Comparison of ENCODE assay signal across 18 cellular contexts in genomic region chr19:41447732-41448332, GRCh38. TPM values are rescaled to one million over a fixed set of nuclear protein-coding genes. Genes with fewer than 3 reads are reported as not detected.
DNase-seq lines count a peak whose midpoint lies in the region; ATAC-seq and TF ChIP-seq lines count a peak whose summit lies in the region.
"Had no signal": no experiment of that assay in that cellular context is flagged by ENCODE, and none has a peak within 500 bp of the region (broad histone marks: within the 10 kb centered on the region; RNA-seq: fewer than 3 reads in every experiment).

No MANE protein-coding gene starts in this region.

- ATAC-seq in heart right ventricle (peak in 6 of 8 donors; percentile 31 to 70 (median 45)), Right ventricle myocardium superior (ENCODE audit: poor library complexity) (no peak), HG03135 (IDR thresholded peaks at IDR 0.05; ENCODE audit: unreplicated experiment) (no peak)

- H3K9me3 ChIP-seq in heart right ventricle, result no peaks in the 10 kb centered on the region
- no peaks in the 10 kb centered on the region for H3K9me3 ChIP-seq in OCI-LY7 (ENCODE audit: low read length)
- H3K9me3 ChIP-seq in esophagus muscularis mucosa, result no peaks in the 10 kb centered on the region
- H3K9me3 ChIP-seq: Peyer's patch had no signal

- 51 to 55% methylated on average over 12 of the region's 12 CpGs for WGBS in heart right ventricle, 2 donors
- 52% methylated on average over 12 of the region's 12 CpGs for WGBS in esophagus muscularis mucosa

- TF ChIP-seq EP300 in esophagus muscularis mucosa (IDR thresholded peaks at IDR 0.05), result no peak

- TF ChIP-seq CTCF in heart right ventricle (IDR thresholded peaks at IDR 0.05) (peak in 5 of 9 donors; percentile 19 to 52 (median 38)), OCI-LY7 (conservative IDR thresholded peaks at IDR 0.05; ENCODE audit: low read length) (peak; percentile 56), esophagus muscularis mucosa (IDR thresholded peaks at IDR 0.05) (no peak)

- POLR2A ChIA-PET in OCI-LY7 (lab: Charles Lee), result interaction anchor here (0.5 to 0.6 kb wide), 2 partner anchors 14 to 87 kb away, joined by 4 read pairs; no protein-coding TSS in a partner anchor

- DNase-seq in heart right ventricle (no peak), Right ventricle myocardium superior (no peak), OCI-LY7 (ENCODE audit: low spot score) (no peak), esophagus muscularis mucosa (ENCODE audit: extremely low spot score) (no peak), NCI-H2171 (lab: John Stamatoyannopoulos, UW) (no peak), GDM1 (lab: John Stamatoyannopoulos, UW) (no peak)
- DNase-seq in effector CD4-positive, alpha-beta T cell, result no peak
- DNase-seq: activated B cell treated with CpG ODN at 0.5 μM for 24 hours, activated gamma-delta T cell treated with Interleukin-2 at 50 U/mL for 16 hours, COR-L47, HCEC 1CT, kidney, MG63, NCI-H2081, NCI-H69 had no signal

- peaks cover 0 to 36% (median 11%) of the 10 kb centered on the region in 9 donors for H3K4me1 ChIP-seq in heart right ventricle
- peaks cover 27% of the 10 kb centered on the region for H3K4me1 ChIP-seq in OCI-LY7 (ENCODE audit: insufficient read depth, low read length, poor library complexity, severe bottlenecking)
- H3K4me1 ChIP-seq in esophagus muscularis mucosa, result peaks cover 12 to 15% (median 13%) of the 10 kb centered on the region in 4 donors

- no peak overlapping the region for H3K4me2 ChIP-seq in OCI-LY7 (ENCODE audit: low read length)

- H3K4me3 ChIP-seq in heart right ventricle, result peak overlapping the region in 9 of 10 donors; percentile 30 to 59 (median 48)
- H3K4me3 ChIP-seq in OCI-LY7 (ENCODE audit: low read depth, low read length, poor library complexity, severe bottlenecking), result no peak overlapping the region
- peak overlapping the region; percentile 18 to 41 (median 25) for H3K4me3 ChIP-seq in esophagus muscularis mucosa
- H3K4me3 ChIP-seq: MG63, Peyer's patch had no signal

- no peaks in the 10 kb centered on the region for H4K20me1 ChIP-seq in OCI-LY7 (ENCODE audit: insufficient read depth, low read length)

- peak overlapping the region in 9 of 10 donors; percentile 40 to 85 (median 74) for H3K27ac ChIP-seq in heart right ventricle
- no peak overlapping the region for H3K27ac ChIP-seq in OCI-LY7 (ENCODE audit: low read depth, low read length, poor library complexity, severe bottlenecking)
- H3K27ac ChIP-seq in esophagus muscularis mucosa (replicated peaks in 1 of 4), result peak overlapping the region in 1 of 4 donors; percentile 31
- H3K27ac ChIP-seq: Peyer's patch had no signal

- no peaks in the 10 kb centered on the region for H3K9me2 ChIP-seq in OCI-LY7 (ENCODE audit: insufficient read depth, low read length)

- no peak overlapping the region for H2AFZ ChIP-seq in OCI-LY7 (ENCODE audit: low read length)

- CTCF ChIA-PET in OCI-LY7 (lab: Charles Lee; ENCODE audit: unreplicated experiment), result interaction anchor here (1.9 kb wide), 1 partner anchor 9 kb away, joined by 4 read pairs; the partner anchor contains the start of gene DMAC2

- TF ChIP-seq POLR2A in esophagus muscularis mucosa (IDR thresholded peaks at IDR 0.05; ENCODE audit: low read depth), result no peak

- peaks cover 0 to 16% (median 4%) of the 10 kb centered on the region in 7 donors for H3K27me3 ChIP-seq in heart right ventricle
- peaks cover 0 to 50% (median under 1%) of the 10 kb centered on the region in 4 donors for H3K27me3 ChIP-seq in esophagus muscularis mucosa
- H3K27me3 ChIP-seq: Peyer's patch had no signal

- no peaks in the 10 kb centered on the region for H3K79me2 ChIP-seq in OCI-LY7 (ENCODE audit: insufficient read depth, low read depth, low read length)

- BruUV-seq in OCI-LY7 (replicated peaks; lab: Mats Ljungman, UMichigan), result no TSS peak

- H3K36me3 ChIP-seq in heart right ventricle, result no peaks in the 10 kb centered on the region
- no peaks in the 10 kb centered on the region for H3K36me3 ChIP-seq in OCI-LY7 (ENCODE audit: insufficient read depth, low read length)
- no peaks in the 10 kb centered on the region for H3K36me3 ChIP-seq in esophagus muscularis mucosa
- H3K36me3 ChIP-seq: MG63, Peyer's patch had no signal

- intact Hi-C loops in heart right ventricle (cut with DNase I) (loop anchor here in 8 of 10 donors (2.0 to 5.0 kb wide), 8 partner anchors 34 to 124 kb away; no protein-coding TSS in a partner anchor), Right ventricle myocardium superior (cut with DNase I) (no loop called here), OCI-LY7 (cut with micrococcal nuclease; ENCODE audit: unreplicated experiment) (loop anchor here (2.0 kb wide), 3 partner anchors 69 to 123 kb away; no protein-coding TSS in a partner anchor), esophagus muscularis mucosa (cut with DNase I) (no loop called here)

RNA-seq across cellular contexts. Expression of gene ERICH4, which starts 4.9 kb away (rescaled TPM):
- total RNA-seq in heart right ventricle, result under 1 TPM in 1 of 10 donors, not detected in 9; 0.37 TPM
- under 1 TPM in 1 of 2 donors, not detected in 1; 0.10 TPM for polyA plus RNA-seq in heart right ventricle
- total RNA-seq in Right ventricle myocardium superior, result not detected
- total RNA-seq in OCI-LY7 (2014; rRNA removed; shearing (Covaris generic)), result not detected in 2 replicates
- total RNA-seq in OCI-LY7 (2022), result not detected in 2 replicates
- not detected for total RNA-seq in esophagus muscularis mucosa
- total RNA-seq: activated B cell treated with CpG ODN at 0.5 μM for 24 hours, kidney, mesenteric fat pad had no signal

RNA-seq across cellular contexts. Expression of gene DMAC2, which starts 8.1 kb away (rescaled TPM):
- total RNA-seq in heart right ventricle (100 to 1,000 TPM in 5 of 10 donors, 10 to 100 TPM in 5; 80.8 to 139 (median 101) TPM), Right ventricle myocardium superior (113 TPM), OCI-LY7 (2022) (40.6 and 41.6 TPM in 2 replicates), esophagus muscularis mucosa (10 to 100 TPM; 41.9 to 70.6 (median 61.2) TPM)
- 100 to 1,000 TPM; 103 to 118 TPM for polyA plus RNA-seq in heart right ventricle
- total RNA-seq in OCI-LY7 (2014; rRNA removed; shearing (Covaris generic)), result 22.4 and 30.6 TPM in 2 replicates

RNA-seq across cellular contexts. Expression of gene B3GNT8, which starts 20.7 kb away (rescaled TPM):
- total RNA-seq in heart right ventricle (10 to 100 TPM in 2 of 10 donors, 1 to 10 TPM in 8; 6.2 to 11.7 (median 8.8) TPM), Right ventricle myocardium superior (12.5 TPM), OCI-LY7 (2022) (0.40 TPM in 1 of 2 replicates, not detected in the other), esophagus muscularis mucosa (10 to 100 TPM in 1 of 4 donors, 1 to 10 TPM in 3; 1.2 to 12.0 (median 5.0) TPM)
- polyA plus RNA-seq in heart right ventricle, result 10 to 100 TPM in 1 of 2 donors, 1 to 10 TPM in 1; 3.3 to 13.3 TPM
- total RNA-seq in OCI-LY7 (2014; rRNA removed; shearing (Covaris generic)), result 0.47 TPM in 1 of 2 replicates, not detected in the other

RNA-seq across cellular contexts. Expression of gene BCKDHA, which starts 50.2 kb away (rescaled TPM):
- 10 to 100 TPM; 35.5 to 63.0 (median 42.5) TPM for total RNA-seq in heart right ventricle
- 10 to 100 TPM; 19.5 to 74.6 TPM for polyA plus RNA-seq in heart right ventricle
- 50.4 TPM for total RNA-seq in Right ventricle myocardium superior
- total RNA-seq in OCI-LY7 (2014; rRNA removed; shearing (Covaris generic)), result 34.6 and 66.4 TPM in 2 replicates
- 16.8 and 17.8 TPM in 2 replicates for total RNA-seq in OCI-LY7 (2022)
- 10 to 100 TPM; 40.7 to 75.2 (median 54.0) TPM for total RNA-seq in esophagus muscularis mucosa

RNA-seq across cellular contexts. Expression of gene EXOSC5, which starts 50.7 kb away (rescaled TPM):
- total RNA-seq in heart right ventricle (10 to 100 TPM; 10.6 to 17.8 (median 13.6) TPM), Right ventricle myocardium superior (17.4 TPM), OCI-LY7 (2022) (36.0 and 40.0 TPM in 2 replicates), esophagus muscularis mucosa (10 to 100 TPM; 11.2 to 15.2 (median 13.2) TPM)
- 10 to 100 TPM; 17.1 to 43.8 TPM for polyA plus RNA-seq in heart right ventricle
- total RNA-seq in OCI-LY7 (2014; rRNA removed; shearing (Covaris generic)), result 48.3 and 55.8 TPM in 2 replicates

Comparison
In these comparisons a context has a peak if more than half of its experiments do, and no peak if none do; other contexts are left out.
1. ATAC-seq: peak in heart right ventricle (6 of 8); none in Right ventricle myocardium superior (single experiment) and HG03135 (single experiment).
2. intact Hi-C loops: an anchor here in heart right ventricle (2.0 to 5.0 kb wide) and OCI-LY7 (2.0 kb wide); none called in Right ventricle myocardium superior and esophagus muscularis mucosa.
3. CTCF ChIP-seq: peak in heart right ventricle (5 of 9) and OCI-LY7 (single experiment); none in esophagus muscularis mucosa (0 of 3).